ENCODE assay signal across 8 cellular contexts in the genomic region with DNA sequence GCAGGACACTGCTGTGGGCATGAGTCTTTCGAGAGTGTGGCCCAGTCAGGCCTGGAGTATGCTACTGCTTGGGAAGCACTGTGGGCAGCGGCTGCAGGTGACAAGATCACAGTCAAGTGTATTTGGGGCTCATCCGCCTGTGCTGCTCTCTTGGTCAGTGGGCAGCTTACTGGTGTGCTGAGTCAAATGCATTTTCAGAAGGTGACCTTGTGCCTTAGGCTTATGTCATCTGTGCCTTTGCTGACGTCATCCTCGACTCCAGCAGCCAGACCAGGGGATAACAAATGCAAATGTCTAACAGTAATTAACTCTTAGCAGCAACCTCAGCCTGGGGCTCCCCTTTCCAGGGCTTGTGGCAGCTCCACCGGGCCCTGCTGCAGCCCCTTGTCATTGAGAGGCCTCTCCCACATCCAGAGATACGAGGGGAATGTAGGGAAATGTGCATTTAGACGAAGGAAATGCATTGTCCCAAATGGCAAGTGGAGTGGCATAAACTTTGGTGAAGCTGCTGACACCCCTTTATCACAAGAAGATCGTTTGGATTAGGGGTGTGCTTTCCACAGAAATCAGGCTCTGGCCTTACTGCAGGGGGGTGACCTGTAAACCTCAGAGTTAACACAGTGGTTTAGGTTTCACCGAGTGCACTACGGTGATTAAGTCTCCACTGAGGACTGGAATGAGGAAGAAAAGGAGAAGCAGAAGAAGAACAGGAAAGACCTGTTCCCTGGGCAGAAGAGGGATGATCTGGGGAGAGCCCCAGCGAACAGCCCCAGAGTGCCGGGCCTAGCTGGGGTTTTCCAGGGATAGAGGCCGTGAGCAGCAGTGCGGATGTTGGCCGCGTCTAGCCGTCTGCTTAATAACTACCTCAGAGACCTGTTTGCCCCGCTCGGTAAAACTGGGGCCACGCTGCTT. TPM values are rescaled to one million over a fixed set of nuclear protein-coding genes. Genes with fewer than 3 reads are reported as not detected.
DNase-seq lines count a peak whose midpoint lies in the region; ATAC-seq and TF ChIP-seq lines count a peak whose summit lies in the region.

No MANE protein-coding gene starts in this region.

- H3K4me3 ChIP-seq in breast epithelium (peak overlapping the region in 1 of 3 donors; percentile 4), WERI-Rb-1 (ENCODE audit: low read depth, low read length) (no peak overlapping the region)
- H3K4me3 ChIP-seq in naive thymus-derived CD4-positive, alpha-beta T cell (ENCODE audit: low read length): no peak overlapping the region

- no peaks in the 10 kb centered on the region for H3K36me3 ChIP-seq in breast epithelium
- H3K36me3 ChIP-seq in naive thymus-derived CD4-positive, alpha-beta T cell (ENCODE audit: control insufficient read depth in 2 of 3, insufficient read depth in 3 of 3, low read length in 3 of 3): no peaks in the 10 kb centered on the region
- no peaks in the 10 kb centered on the region for H3K36me3 ChIP-seq in WERI-Rb-1

- TF ChIP-seq POLR2A in breast epithelium (IDR thresholded peaks at IDR 0.05): no peak

- intact Hi-C loops in breast epithelium (cut with DNase I; ENCODE audit: low total_unique reads) (no loop called here), left cardiac atrium (cut with DNase I) (no loop called here)
- intact Hi-C loops in naive thymus-derived CD4-positive, alpha-beta T cell (cut with micrococcal nuclease): loop anchor here in 1 of 2 donors (2.0 kb wide), 1 partner anchor 39 kb away; a partner anchor contains a TSS

- H3K36me3 Mint-ChIP-seq in stimulated activated naive CD8-positive, alpha-beta T cell treated with anti-CD3 and anti-CD28 coated beads, Interleukin-15, Interleukin-2, amounts not matched to agents 100 ng/mL and 50 ng/mL, for 24 hours (ENCODE audit: low read depth): no peaks in the 10 kb centered on the region
- H3K36me3 Mint-ChIP-seq in naive thymus-derived CD4-positive, alpha-beta T cell: no peaks in the 10 kb centered on the region

- H3K4me3 Mint-ChIP-seq in stimulated activated naive CD8-positive, alpha-beta T cell treated with anti-CD3 and anti-CD28 coated beads, Interleukin-15, Interleukin-2, amounts not matched to agents 100 ng/mL and 50 ng/mL, for 24 hours: peak overlapping the region; percentile 57
- H3K4me3 Mint-ChIP-seq in naive thymus-derived CD4-positive, alpha-beta T cell: peak overlapping the region in 4 of 10 donors; percentile 26 to 73 (median 48)

- no peaks in the 10 kb centered on the region for H3K9me3 Mint-ChIP-seq in stimulated activated naive CD8-positive, alpha-beta T cell treated with anti-CD3 and anti-CD28 coated beads, Interleukin-15, Interleukin-2, amounts not matched to agents 100 ng/mL and 50 ng/mL, for 24 hours
- no peaks in the 10 kb centered on the region for H3K9me3 Mint-ChIP-seq in naive thymus-derived CD4-positive, alpha-beta T cell

- ATAC-seq in stimulated activated naive CD8-positive, alpha-beta T cell treated with anti-CD3 and anti-CD28 coated beads, Interleukin-15, Interleukin-2, amounts not matched to agents 100 U/mL and 50 U/mL, for 24 hours: no peak
- ATAC-seq in naive thymus-derived CD4-positive, alpha-beta T cell: peak; percentile 49
- no peak for ATAC-seq in left cardiac atrium

- no peaks in the 10 kb centered on the region for H3K27me3 Mint-ChIP-seq in stimulated activated naive CD8-positive, alpha-beta T cell treated with anti-CD3 and anti-CD28 coated beads, Interleukin-15, Interleukin-2, amounts not matched to agents 100 ng/mL and 50 ng/mL, for 24 hours
- no peaks in the 10 kb centered on the region for H3K27me3 Mint-ChIP-seq in naive thymus-derived CD4-positive, alpha-beta T cell

- H3K4me1 ChIP-seq in breast epithelium: peaks cover 9 to 37% of the 10 kb centered on the region in 2 donors
- H3K4me1 ChIP-seq in naive thymus-derived CD4-positive, alpha-beta T cell (ENCODE audit: control insufficient read depth in 2 of 2, insufficient read depth in 2 of 2, low read length in 2 of 2): peaks cover 17 to 21% of the 10 kb centered on the region in 2 donors

- H3K27me3 ChIP-seq in breast epithelium (no peaks in the 10 kb centered on the region), WERI-Rb-1 (ENCODE audit: insufficient read depth, low read depth, severe bottlenecking) (no peaks in the 10 kb centered on the region)
- no peaks in the 10 kb centered on the region for H3K27me3 ChIP-seq in naive thymus-derived CD4-positive, alpha-beta T cell (ENCODE audit: control insufficient read depth in 2 of 2, insufficient read depth in 2 of 2, low read length in 2 of 2)

- CTCF ChIA-PET in naive thymus-derived CD4-positive, alpha-beta T cell (lab: Charles Lee): interaction anchor here (0.6 kb wide), 1 partner anchor 392 kb away, joined by 4 read pairs; no protein-coding TSS in a partner anchor

- H3K4me1 Mint-ChIP-seq in stimulated activated naive CD8-positive, alpha-beta T cell treated with anti-CD3 and anti-CD28 coated beads, Interleukin-15, Interleukin-2, amounts not matched to agents 100 ng/mL and 50 ng/mL, for 24 hours (ENCODE audit: low read depth): peaks cover 45% of the 10 kb centered on the region
- H3K4me1 Mint-ChIP-seq in naive thymus-derived CD4-positive, alpha-beta T cell: peaks cover 20 to 30% (median 26%) of the 10 kb centered on the region in 7 donors

- POLR2A ChIA-PET in naive thymus-derived CD4-positive, alpha-beta T cell (lab: Charles Lee): interaction anchor here (1.2 kb wide), 1 partner anchor 16 kb away, joined by 3 read pairs; no protein-coding TSS in a partner anchor

- no peak for DNase-seq in stimulated activated naive CD8-positive, alpha-beta T cell treated with anti-CD3 and anti-CD28 coated beads, Interleukin-15, Interleukin-2, amounts not matched to agents 100 U/mL and 50 U/mL, for 24 hours
- peak; percentile 16 for DNase-seq in LHCN-M2 (ENCODE audit: low read depth)
- DNase-seq in breast epithelium (ENCODE audit: low spot score in 2 of 2): peak; percentile 85 to 90
- no peak for DNase-seq in naive thymus-derived CD4-positive, alpha-beta T cell
- DNase-seq in left cardiac atrium: no peak
- DNase-seq in WERI-Rb-1: no peak
- DNase-seq in activated CD4-positive, alpha-beta T cell treated with anti-CD3 and anti-CD28 coated beads for 48 hours: no peak

- H3K27ac Mint-ChIP-seq in stimulated activated naive CD8-positive, alpha-beta T cell treated with anti-CD3 and anti-CD28 coated beads, Interleukin-15, Interleukin-2, amounts not matched to agents 100 ng/mL and 50 ng/mL, for 24 hours: peak overlapping the region; percentile 97
- H3K27ac Mint-ChIP-seq in naive thymus-derived CD4-positive, alpha-beta T cell: peak overlapping the region; percentile 88 to 96 (median 91)

- TF ChIP-seq CTCF in breast epithelium (IDR thresholded peaks at IDR 0.05) (no peak), WERI-Rb-1 (IDR thresholded peaks at IDR 0.05; ENCODE audit: low read depth, low read length) (no peak)

- H3K27ac ChIP-seq in breast epithelium (peak overlapping the region; percentile 87 to 89), WERI-Rb-1 (no peak overlapping the region)
- peak overlapping the region; percentile 53 for H3K27ac ChIP-seq in naive thymus-derived CD4-positive, alpha-beta T cell (ENCODE audit: low read depth, low read length)

- H3K9me3 ChIP-seq in breast epithelium: no peaks in the 10 kb centered on the region
- no peaks in the 10 kb centered on the region for H3K9me3 ChIP-seq in naive thymus-derived CD4-positive, alpha-beta T cell (ENCODE audit: control insufficient read depth in 2 of 3, low read length in 3 of 3)
- H3K9me3 ChIP-seq in WERI-Rb-1 (ENCODE audit: severe bottlenecking): no peaks in the 10 kb centered on the region

RNA-seq across cellular contexts. Expression of a gene that starts 39.7 kb away (rescaled TPM):
- total RNA-seq in LHCN-M2 (2014; rRNA removed) (221 and 262 TPM in 2 replicates), breast epithelium (100 to 1,000 TPM; 150 to 170 (median 156) TPM), left cardiac atrium (100 to 1,000 TPM; 131 to 165 TPM)
- polyA plus RNA-seq in LHCN-M2 (2012): 214 TPM
- 100 to 1,000 TPM in 1 of 5 experiments, 10 to 100 TPM in 4; 76.6 to 274 (median 90.0) TPM for total RNA-seq in naive thymus-derived CD4-positive, alpha-beta T cell
- 100 to 1,000 TPM; 251 to 291 TPM for polyA plus RNA-seq in naive thymus-derived CD4-positive, alpha-beta T cell

Comparison
In these comparisons a context has a peak if more than half of its experiments do, and no peak if none do; other contexts are left out.
1. DNase-seq: peak in LHCN-M2 (single experiment) and breast epithelium (2 of 2); none in stimulated activated naive CD8-positive, alpha-beta T cell treated with anti-CD3 and anti-CD28 coated beads, Interleukin-15, Interleukin-2, amounts not matched to agents 100 U/mL and 50 U/mL, for 24 hours (single experiment), naive thymus-derived CD4-positive, alpha-beta T cell (0 of 9), left cardiac atrium (single experiment), WERI-Rb-1 (single experiment) and activated CD4-positive, alpha-beta T cell treated with anti-CD3 and anti-CD28 coated beads for 48 hours (single experiment).